ENCODE assay signal across 13 cellular contexts in genomic region chr17:68518063-68518815, GRCh38.
"Had no signal": no experiment of that assay in that cellular context is flagged by ENCODE, and none has a peak within 500 bp of the region (broad histone marks: within the 10 kb centered on the region; RNA-seq: fewer than 3 reads in every experiment).

No MANE protein-coding gene starts in this region.

- H3K9me3 Mint-ChIP-seq: activated T-helper 1 cell treated with anti-CD3 and anti-CD28 coated beads, Interleukin-12 subunit alpha, Interleukin-12 subunit beta, Interleukin-2, Interleukin-4 antibody, amounts not matched to agents 30 ng/mL and 10 ng/mL and 1 ng/mL, durations not matched to agents 14 hours and 24 hours and 36 hours had no signal

- H3K27ac Mint-ChIP-seq: activated CD4-positive, alpha-beta T cell treated with anti-CD3 and anti-CD28 coated beads for 36 hours; activated T-helper 1 cell treated with anti-CD3 and anti-CD28 coated beads, Interleukin-12 subunit alpha, Interleukin-12 subunit beta, Interleukin-2, Interleukin-4 antibody, amounts not matched to agents 30 ng/mL and 10 ng/mL and 1 ng/mL, durations not matched to agents 14 hours and 24 hours and 36 hours had no signal

- H3K4me3 Mint-ChIP-seq: activated CD4-positive, alpha-beta T cell treated with anti-CD3 and anti-CD28 coated beads for 36 hours; activated T-helper 1 cell treated with anti-CD3 and anti-CD28 coated beads, Interleukin-12 subunit alpha, Interleukin-12 subunit beta, Interleukin-2, Interleukin-4 antibody, amounts not matched to agents 30 ng/mL and 10 ng/mL and 1 ng/mL, durations not matched to agents 14 hours and 24 hours and 36 hours had no signal

- ATAC-seq: activated CD4-positive, alpha-beta T cell treated with anti-CD3 and anti-CD28 coated beads for 36 hours had no signal

- H3K27ac ChIP-seq: coronary artery, epithelial cell of prostate, ovary, skin epidermis, tibial artery, vagina had no signal

- H3K9me3 ChIP-seq: ovary, tibial artery, vagina had no signal

- H3K27me3 Mint-ChIP-seq: activated CD4-positive, alpha-beta T cell treated with anti-CD3 and anti-CD28 coated beads for 36 hours had no signal

- DNase-seq: activated CD4-positive, alpha-beta T cell treated with anti-CD3 and anti-CD28 coated beads for 36 hours; activated naive CD4-positive, alpha-beta T cell treated with Interleukin-2 at 50 U/mL for 16 hours; caudate nucleus; effector CD8-positive, alpha-beta T cell; hypothalamus; mammary epithelial cell; ovary; tibial artery had no signal

- H3K27me3 ChIP-seq: ovary, tibial artery, vagina had no signal

- H3K4me3 ChIP-seq: coronary artery, ovary, skin epidermis, tibial artery, vagina had no signal

- H3K36me3 ChIP-seq: ovary had no signal
